Comparison of ENCODE assay signal across 9 cellular contexts in the genomic region with DNA sequence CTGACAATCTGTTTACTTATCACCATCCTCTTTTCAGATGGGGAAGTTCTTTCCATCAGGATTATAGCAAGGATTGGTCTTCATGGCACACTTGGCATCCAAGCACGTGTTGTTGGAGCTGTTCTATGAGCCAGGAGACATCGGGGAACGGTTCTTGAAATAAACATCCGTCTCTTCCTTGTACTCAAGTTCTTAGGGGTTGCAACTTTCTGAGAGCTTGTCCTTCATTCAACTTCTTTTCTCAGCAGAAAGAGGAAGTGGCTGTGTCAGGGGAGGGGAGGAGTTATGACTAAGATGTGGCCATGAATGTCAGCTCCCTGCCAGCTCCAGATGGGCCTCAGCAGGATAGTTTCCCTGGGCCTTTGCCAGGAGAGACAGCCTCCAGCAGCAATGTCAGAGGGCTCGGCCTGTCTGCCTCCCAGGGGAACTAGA. TPM values are rescaled to one million over a fixed set of nuclear protein-coding genes. Genes with fewer than 3 reads are reported as not detected.
A peak's percentile ranks its signal among the peaks of the same experiment; 100 is the strongest.
DNase-seq lines count a peak whose midpoint lies in the region; ATAC-seq and TF ChIP-seq lines count a peak whose summit lies in the region.
"Not testable (repeated sequence)": the region's sequence is repeated elsewhere in the genome, so short reads cannot be mapped to it uniquely, and the experiment has no call there.
"Had no signal": no experiment of that assay in that cellular context is flagged by ENCODE, and none has a peak within 500 bp of the region (broad histone marks: within the 10 kb centered on the region; RNA-seq: fewer than 3 reads in every experiment).

No MANE protein-coding gene starts in this region.

- not testable (repeated sequence) for H2AFZ ChIP-seq in mesenchymal stem cell (ENCODE audit: low read depth, low read length)

- H3K4me1 ChIP-seq in mesenchymal stem cell (ENCODE audit: control insufficient read depth, insufficient read depth, low read depth, low read length): not testable (repeated sequence)

- H3K9me3 ChIP-seq in mesenchymal stem cell (ENCODE audit: control insufficient read depth, low read length): not testable (repeated sequence)

- not testable (repeated sequence) for H2BK15ac ChIP-seq in mesenchymal stem cell (ENCODE audit: low read depth, poor library complexity, severe bottlenecking)

- H4K8ac ChIP-seq in mesenchymal stem cell (ENCODE audit: low read length): not testable (repeated sequence)

- peak overlapping the region; percentile 95 for H3K27ac ChIP-seq in mesenchymal stem cell (ENCODE audit: low read length, poor library complexity, severe bottlenecking)

- peak overlapping the region; percentile 42 for H3K4me2 ChIP-seq in mesenchymal stem cell (ENCODE audit: low read length, poor library complexity, severe bottlenecking)

- H3K4me3 Mint-ChIP-seq in activated CD4-positive, alpha-beta T cell treated with anti-CD3 and anti-CD28 coated beads, Interleukin-2, amount 10 ng/mL, durations not matched to agents 24 days and 14 days: peak overlapping the region; percentile 49

- H3K79me1 ChIP-seq in mesenchymal stem cell (replicated peaks; ENCODE audit: low read length, poor library complexity, severe bottlenecking): not testable (repeated sequence)

- H3K4ac ChIP-seq in mesenchymal stem cell (ENCODE audit: low read depth in 1 of 2, low read length in 2 of 2): not testable (repeated sequence)

- TF ChIP-seq CTCF in epithelial cell of esophagus (IDR thresholded peaks at IDR 0.05; ENCODE audit: insufficient read depth, low read depth, low read length, missing control alignments): not testable (repeated sequence)

- WGBS in mesenchymal stem cell: no CpG with 5 or more reads among the region's 5 CpGs

- H3K27me3 Mint-ChIP-seq in activated CD4-positive, alpha-beta T cell treated with anti-CD3 and anti-CD28 coated beads, Interleukin-2, amount 10 ng/mL, durations not matched to agents 24 days and 14 days: not testable (repeated sequence)

- H3K18ac ChIP-seq in mesenchymal stem cell (ENCODE audit: low read depth in 1 of 2, low read length in 2 of 2): not testable (repeated sequence)

- DNase-seq in EH (ENCODE audit: low read depth): peak; percentile 89
- DNase-seq in NCI-H446 (lab: John Stamatoyannopoulos, UW): peak; percentile 0 to 48
- peak; percentile 77 for DNase-seq in activated CD4-positive, alpha-beta T cell treated with anti-CD3 and anti-CD28 coated beads, Interleukin-2, amount 10 ng/mL, durations not matched to agents 24 days and 14 days
- DNase-seq in epithelial cell of esophagus (ENCODE audit: low read depth): peak; percentile 67
- peak; percentile 79 for DNase-seq in mesenchymal stem cell
- peak; percentile 27 for DNase-seq in stromal cell of bone marrow (ENCODE audit: low read depth)

- not testable (repeated sequence) for H3K4me1 Mint-ChIP-seq in activated CD4-positive, alpha-beta T cell treated with anti-CD3 and anti-CD28 coated beads, Interleukin-2, amount 10 ng/mL, durations not matched to agents 24 days and 14 days

- intact Hi-C loops in activated CD4-positive, alpha-beta T cell treated with anti-CD3 and anti-CD28 coated beads, Interleukin-2, amount 10 ng/mL, durations not matched to agents 24 days and 14 days (cut with micrococcal nuclease): not testable (repeated sequence)

- H3K27me3 ChIP-seq in mesenchymal stem cell (ENCODE audit: control insufficient read depth in 1 of 2, insufficient read depth in 1 of 2, low read length in 2 of 2): not testable (repeated sequence)

- not testable (repeated sequence) for H3K9me3 Mint-ChIP-seq in activated CD4-positive, alpha-beta T cell treated with anti-CD3 and anti-CD28 coated beads, Interleukin-2, amount 10 ng/mL, durations not matched to agents 24 days and 14 days

- not testable (repeated sequence) for H2BK5ac ChIP-seq in mesenchymal stem cell (ENCODE audit: low read depth, low read length, poor library complexity, severe bottlenecking)

- not testable (repeated sequence) for H3K36me3 ChIP-seq in mesenchymal stem cell (ENCODE audit: control insufficient read depth in 1 of 2, insufficient read depth in 2 of 2, low read depth in 1 of 2, low read length in 2 of 2)

- H3K14ac ChIP-seq in mesenchymal stem cell (ENCODE audit: low read length in 2 of 2): not testable (repeated sequence)

- not testable (repeated sequence) for H2AK5ac ChIP-seq in mesenchymal stem cell (ENCODE audit: low read length, severe bottlenecking)

- not testable (repeated sequence) for H3K23ac ChIP-seq in mesenchymal stem cell (ENCODE audit: low read length in 2 of 2)

- H3K27ac Mint-ChIP-seq in activated CD4-positive, alpha-beta T cell treated with anti-CD3 and anti-CD28 coated beads, Interleukin-2, amount 10 ng/mL, durations not matched to agents 24 days and 14 days: peak overlapping the region; percentile 86

- ATAC-seq in GM21515 (IDR thresholded peaks at IDR 0.05; ENCODE audit: unreplicated experiment) (peak; percentile 81), HG03196 (IDR thresholded peaks at IDR 0.05; ENCODE audit: unreplicated experiment) (peak; percentile 56)

- not testable (repeated sequence) for H3K36me3 Mint-ChIP-seq in activated CD4-positive, alpha-beta T cell treated with anti-CD3 and anti-CD28 coated beads, Interleukin-2, amount 10 ng/mL, durations not matched to agents 24 days and 14 days (ENCODE audit: low read depth)

- not testable (repeated sequence) for H2BK12ac ChIP-seq in mesenchymal stem cell (ENCODE audit: low read length in 2 of 2)

- not testable (repeated sequence) for H4K91ac ChIP-seq in mesenchymal stem cell (ENCODE audit: low read length)

- H3K4me3 ChIP-seq in epithelial cell of esophagus (ENCODE audit: low read length); mesenchymal stem cell (ENCODE audit: insufficient read depth in 1 of 2, low read depth in 1 of 2, low read length in 2 of 2): not testable (repeated sequence)

- peak overlapping the region; percentile 9 for H3K9ac ChIP-seq in mesenchymal stem cell (ENCODE audit: low read length)

- H2BK120ac ChIP-seq in mesenchymal stem cell (ENCODE audit: low read depth, low read length): not testable (repeated sequence)

RNA-seq across cellular contexts. Expression of a gene that starts 15.9 kb away (rescaled TPM):
- 23.7 and 26.3 TPM in 2 replicates for total RNA-seq in activated CD4-positive, alpha-beta T cell treated with anti-CD3 and anti-CD28 coated beads, Interleukin-2, amount 10 ng/mL, durations not matched to agents 24 days and 14 days
- polyA plus RNA-seq in mesenchymal stem cell (2013, experiment 1 of 2): 12.6 TPM
- polyA plus RNA-seq in mesenchymal stem cell (2013, experiment 2 of 2): 12.4 TPM

RNA-seq across cellular contexts. Expression of a gene that starts 20.8 kb away (rescaled TPM):
- total RNA-seq in activated CD4-positive, alpha-beta T cell treated with anti-CD3 and anti-CD28 coated beads, Interleukin-2, amount 10 ng/mL, durations not matched to agents 24 days and 14 days: 7.4 and 7.5 TPM in 2 replicates
- 1.9 TPM for polyA plus RNA-seq in mesenchymal stem cell (2013, experiment 1 of 2)
- 4.6 TPM for polyA plus RNA-seq in mesenchymal stem cell (2013, experiment 2 of 2)
- total RNA-seq: cardiac septum had no signal

RNA-seq across cellular contexts. Expression of a gene that starts 36.1 kb away (rescaled TPM):
- 0.77 and 0.80 TPM in 2 replicates for total RNA-seq in activated CD4-positive, alpha-beta T cell treated with anti-CD3 and anti-CD28 coated beads, Interleukin-2, amount 10 ng/mL, durations not matched to agents 24 days and 14 days
- 0.46 TPM for polyA plus RNA-seq in mesenchymal stem cell (2013, experiment 1 of 2)
- 0.49 TPM for polyA plus RNA-seq in mesenchymal stem cell (2013, experiment 2 of 2)

Comparison
In these comparisons a context has a peak if more than half of its experiments do, and no peak if none do; other contexts are left out.
1. DNase-seq: peak in every context shown above with its lines; median percentile 89 in EH; 79 in mesenchymal stem cell; 77 in activated CD4-positive, alpha-beta T cell treated with anti-CD3 and anti-CD28 coated beads, Interleukin-2, amount 10 ng/mL, durations not matched to agents 24 days and 14 days; 67 in epithelial cell of esophagus; 27 in stromal cell of bone marrow; 24 in NCI-H446.